Comparison of ENCODE assay signal across 9 cellular contexts in the genomic region with DNA sequence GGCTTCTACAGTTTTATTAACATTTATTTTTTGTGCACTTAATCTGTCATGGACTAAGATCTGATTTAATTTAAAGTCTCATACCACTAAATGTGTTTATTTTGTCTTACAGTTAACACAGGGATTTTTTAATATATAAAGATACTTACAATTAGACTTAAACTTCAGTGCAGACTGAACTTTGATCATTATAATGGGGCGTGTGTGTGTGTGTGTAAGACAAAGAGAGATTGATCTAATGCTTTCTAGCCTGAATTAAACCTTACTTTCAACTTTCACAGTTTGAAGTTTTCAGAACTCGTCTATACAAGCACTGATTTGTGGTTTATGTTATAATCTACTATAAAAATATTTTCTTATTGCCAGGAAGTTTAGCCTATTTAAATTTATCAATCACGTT.
"Had no signal": no experiment of that assay in that cellular context is flagged by ENCODE, and none has a peak within 500 bp of the region (broad histone marks: within the 10 kb centered on the region; RNA-seq: fewer than 3 reads in every experiment).

No MANE protein-coding gene starts in this region.

- DNase-seq: GM23248, GOT3, H7, HFFc6, IMR-90 had no signal

- H3K36me3 ChIP-seq: HAP-1 had no signal

- H3K27ac Mint-ChIP-seq: HFFc6 had no signal

- FAIRE-seq: K562 had no signal

- H3K9me3 ChIP-seq: HAP-1 had no signal

- H3K27ac ChIP-seq: GM23248, HL-60 had no signal

- H3K4me3 ChIP-seq: GM23248, HAP-1, K562 had no signal

- H3K4me3 Mint-ChIP-seq: HFFc6 had no signal

- H3K9me3 Mint-ChIP-seq: HFFc6 had no signal

- ATAC-seq: HCT116, K562 had no signal
